Comparison of ENCODE assay signal across 17 cellular contexts in genomic region chr3:183743231-183743630, GRCh38. TPM values are rescaled to one million over a fixed set of nuclear protein-coding genes. Genes with fewer than 3 reads are reported as not detected.
A peak's percentile ranks its signal among the peaks of the same experiment; 100 is the strongest.
DNase-seq lines count a peak whose midpoint lies in the region; ATAC-seq and TF ChIP-seq lines count a peak whose summit lies in the region.
"Had no signal": no experiment of that assay in that cellular context is flagged by ENCODE, and none has a peak within 500 bp of the region (broad histone marks: within the 10 kb centered on the region; RNA-seq: fewer than 3 reads in every experiment).

No MANE protein-coding gene starts in this region.

- H3K4me3 Mint-ChIP-seq in activated naive CD4-positive, alpha-beta T cell treated with anti-CD3 and anti-CD28 coated beads, Interleukin-2, amount 10 ng/mL, durations not matched to agents 7 days and 5 days, result no peak overlapping the region
- no peak overlapping the region for H3K4me3 Mint-ChIP-seq in activated naive CD4-positive, alpha-beta T cell treated with anti-CD3 and anti-CD28 coated beads for 36 hours
- H3K4me3 Mint-ChIP-seq in endodermal cell, result no peak overlapping the region
- no peak overlapping the region for H3K4me3 Mint-ChIP-seq in stimulated activated naive B cell treated with anti-CD40 and anti-IgM and Interleukin-4, amounts not matched to agents 10 μg/mL and 1 μg/mL and 100 μg/mL, for 72 hours
- H3K4me3 Mint-ChIP-seq: B cell; CD4-positive, alpha-beta T cell; CD8-positive, alpha-beta T cell had no signal

- H3K27ac Mint-ChIP-seq in activated naive CD4-positive, alpha-beta T cell treated with anti-CD3 and anti-CD28 coated beads, Interleukin-2, amount 10 ng/mL, durations not matched to agents 7 days and 5 days, result peak overlapping the region; percentile 42
- no peak overlapping the region for H3K27ac Mint-ChIP-seq in activated naive CD4-positive, alpha-beta T cell treated with anti-CD3 and anti-CD28 coated beads for 36 hours
- peak overlapping the region; percentile 26 for H3K27ac Mint-ChIP-seq in endodermal cell
- no peak overlapping the region for H3K27ac Mint-ChIP-seq in stimulated activated naive B cell treated with anti-CD40 and anti-IgM and Interleukin-4, amounts not matched to agents 10 μg/mL and 1 μg/mL and 100 μg/mL, for 72 hours
- H3K27ac Mint-ChIP-seq: B cell; CD4-positive, alpha-beta T cell had no signal

- H3K27me3 ChIP-seq in endodermal cell (ENCODE audit: control insufficient read depth, insufficient read depth, low read length, poor library complexity, severe bottlenecking), result no peaks in the 10 kb centered on the region
- H3K27me3 ChIP-seq: BLaER1 treated with 17β-estradiol and CSF1 and Interleukin-3, amounts not matched to agents 10 nM and 100 nM had no signal

- H3K9me3 Mint-ChIP-seq in activated naive CD4-positive, alpha-beta T cell treated with anti-CD3 and anti-CD28 coated beads, Interleukin-2, amount 10 ng/mL, durations not matched to agents 7 days and 5 days, result no peaks in the 10 kb centered on the region
- H3K9me3 Mint-ChIP-seq in activated naive CD4-positive, alpha-beta T cell treated with anti-CD3 and anti-CD28 coated beads for 36 hours, result no peaks in the 10 kb centered on the region
- peaks cover 7% of the 10 kb centered on the region for H3K9me3 Mint-ChIP-seq in endodermal cell
- no peaks in the 10 kb centered on the region for H3K9me3 Mint-ChIP-seq in stimulated activated naive B cell treated with anti-CD40 and anti-IgM and Interleukin-4, amounts not matched to agents 10 μg/mL and 1 μg/mL and 100 μg/mL, for 72 hours
- H3K9me3 Mint-ChIP-seq: CD4-positive, alpha-beta T cell; CD8-positive, alpha-beta T cell had no signal

- peaks cover 38% of the 10 kb centered on the region for H3K36me3 Mint-ChIP-seq in activated naive CD4-positive, alpha-beta T cell treated with anti-CD3 and anti-CD28 coated beads, Interleukin-2, amount 10 ng/mL, durations not matched to agents 7 days and 5 days
- H3K36me3 Mint-ChIP-seq in activated naive CD4-positive, alpha-beta T cell treated with anti-CD3 and anti-CD28 coated beads for 36 hours (ENCODE audit: low read depth), result peaks cover 30% of the 10 kb centered on the region
- peaks cover 70% of the 10 kb centered on the region for H3K36me3 Mint-ChIP-seq in endodermal cell (ENCODE audit: low read depth)
- peaks cover 33 to 41% of the 10 kb centered on the region in 2 donors for H3K36me3 Mint-ChIP-seq in stimulated activated naive B cell treated with anti-CD40 and anti-IgM and Interleukin-4, amounts not matched to agents 10 μg/mL and 1 μg/mL and 100 μg/mL, for 72 hours

- H3K27me3 Mint-ChIP-seq in activated naive CD4-positive, alpha-beta T cell treated with anti-CD3 and anti-CD28 coated beads, Interleukin-2, amount 10 ng/mL, durations not matched to agents 7 days and 5 days, result no peaks in the 10 kb centered on the region
- H3K27me3 Mint-ChIP-seq in activated naive CD4-positive, alpha-beta T cell treated with anti-CD3 and anti-CD28 coated beads for 36 hours (ENCODE audit: low read depth), result no peaks in the 10 kb centered on the region
- no peaks in the 10 kb centered on the region for H3K27me3 Mint-ChIP-seq in endodermal cell (ENCODE audit: insufficient read depth)
- H3K27me3 Mint-ChIP-seq in stimulated activated naive B cell treated with anti-CD40 and anti-IgM and Interleukin-4, amounts not matched to agents 10 μg/mL and 1 μg/mL and 100 μg/mL, for 72 hours, result no peaks in the 10 kb centered on the region
- H3K27me3 Mint-ChIP-seq: B cell; CD4-positive, alpha-beta T cell had no signal

- H3K4me1 ChIP-seq in endodermal cell (ENCODE audit: control insufficient read depth, insufficient read depth, low read length), result no peaks in the 10 kb centered on the region
- H3K4me1 ChIP-seq: BLaER1 treated with 17β-estradiol and CSF1 and Interleukin-3, amounts not matched to agents 10 nM and 100 nM had no signal

- 81 to 92% methylated on average over 4 to 6 of the region's 7 CpGs for WGBS in endodermal cell (ENCODE audit: insufficient coverage in 1 of 2, insufficient read length in 1 of 2), 2 experiments

- TF ChIP-seq CTCF in endodermal cell (conservative IDR thresholded peaks at IDR 0.05), result no peak

- intact Hi-C loops in activated naive CD4-positive, alpha-beta T cell treated with anti-CD3 and anti-CD28 coated beads for 36 hours (cut with micrococcal nuclease), result no loop called here
- intact Hi-C loops in sciatic nerve (cut with DNase I), result no loop called here

- no peak for DNase-seq in activated naive CD4-positive, alpha-beta T cell treated with anti-CD3 and anti-CD28 coated beads, Interleukin-2, amount 10 ng/mL, durations not matched to agents 7 days and 5 days
- no peak for DNase-seq in activated naive CD4-positive, alpha-beta T cell treated with anti-CD3 and anti-CD28 coated beads for 36 hours
- no peak for DNase-seq in endodermal cell
- DNase-seq in sciatic nerve (ENCODE audit: low spot score), result no peak
- no peak for DNase-seq in stimulated activated naive B cell treated with anti-CD40 and anti-IgM and Interleukin-4, amounts not matched to agents 10 μg/mL and 1 μg/mL and 100 μg/mL, for 72 hours
- DNase-seq: AML-193; Caco-2; Calu3; CD4-positive, alpha-beta T cell; CD8-positive, alpha-beta T cell; DMS79 treated with DMSO at 0.1 percent for 48 hours; GF-D8 had no signal

- H3K4me1 Mint-ChIP-seq in activated naive CD4-positive, alpha-beta T cell treated with anti-CD3 and anti-CD28 coated beads, Interleukin-2, amount 10 ng/mL, durations not matched to agents 7 days and 5 days, result no peaks in the 10 kb centered on the region
- H3K4me1 Mint-ChIP-seq in activated naive CD4-positive, alpha-beta T cell treated with anti-CD3 and anti-CD28 coated beads for 36 hours (ENCODE audit: low read depth), result no peaks in the 10 kb centered on the region
- H3K4me1 Mint-ChIP-seq in endodermal cell, result peaks cover 7% of the 10 kb centered on the region
- H3K4me1 Mint-ChIP-seq in stimulated activated naive B cell treated with anti-CD40 and anti-IgM and Interleukin-4, amounts not matched to agents 10 μg/mL and 1 μg/mL and 100 μg/mL, for 72 hours, result peaks cover 2 to 8% of the 10 kb centered on the region in 2 donors
- H3K4me1 Mint-ChIP-seq: B cell had no signal

- H3K9me3 ChIP-seq in endodermal cell (ENCODE audit: control insufficient read depth, low read length), result peaks cover 13% of the 10 kb centered on the region
- H3K9me3 ChIP-seq: A549, Caco-2 had no signal

- no peak overlapping the region for H3K9ac ChIP-seq in endodermal cell (ENCODE audit: extremely low read depth, low read length, poor library complexity, severe bottlenecking)
- H3K9ac ChIP-seq: BLaER1 treated with 17β-estradiol and CSF1 and Interleukin-3, amounts not matched to agents 10 nM and 100 nM had no signal

- CTCF ChIA-PET in activated naive CD4-positive, alpha-beta T cell treated with anti-CD3 and anti-CD28 coated beads, Interleukin-2, amount 10 ng/mL, durations not matched to agents 7 days and 5 days (lab: Charles Lee), result interaction anchor here (0.9 kb wide), 1 partner anchor 9 kb away, joined by 3 read pairs; no protein-coding TSS in a partner anchor
- CTCF ChIA-PET in activated naive CD4-positive, alpha-beta T cell treated with anti-CD3 and anti-CD28 coated beads for 36 hours (lab: Charles Lee), result no interaction called here

- H3K36me3 ChIP-seq in endodermal cell (ENCODE audit: control insufficient read depth, insufficient read depth, low read length), result peaks cover 63% of the 10 kb centered on the region

- ATAC-seq in sciatic nerve, result no peak
- ATAC-seq in stimulated activated naive B cell treated with anti-CD40 and anti-IgM and Interleukin-4, amounts not matched to agents 10 μg/mL and 1 μg/mL and 100 μg/mL, for 72 hours (replicated peaks), result no peak
- ATAC-seq: A549; CD8-positive, alpha-beta T cell had no signal

- H3K4me3 ChIP-seq in endodermal cell (ENCODE audit: low read length), result no peak overlapping the region
- H3K4me3 ChIP-seq: A549; BLaER1 treated with 17β-estradiol and CSF1 and Interleukin-3, amounts not matched to agents 10 nM and 100 nM had no signal

- no peak overlapping the region for H3K27ac ChIP-seq in endodermal cell (ENCODE audit: low read depth, low read length)
- H3K27ac ChIP-seq: 22Rv1; A549; BLaER1 treated with 17β-estradiol and CSF1 and Interleukin-3, amounts not matched to agents 10 nM and 100 nM; C4-2B had no signal

RNA-seq across cellular contexts. Expression of gene YEATS2, which starts 45.6 kb away (rescaled TPM):
- total RNA-seq in activated naive CD4-positive, alpha-beta T cell treated with anti-CD3 and anti-CD28 coated beads for 36 hours, result 10 to 100 TPM; 38.1 to 39.0 TPM
- total RNA-seq in endodermal cell, result 10 to 100 TPM; 53.4 to 55.8 TPM
- polyA plus RNA-seq in endodermal cell (2013, experiment 1 of 2), result 53.3 TPM
- 52.1 TPM for polyA plus RNA-seq in endodermal cell (2013, experiment 2 of 2)
- total RNA-seq in sciatic nerve, result 41.7 TPM

Comparison
In these comparisons a context has a peak if more than half of its experiments do, and no peak if none do; other contexts are left out.
1. H3K27ac Mint-ChIP-seq: peak in activated naive CD4-positive, alpha-beta T cell treated with anti-CD3 and anti-CD28 coated beads, Interleukin-2, amount 10 ng/mL, durations not matched to agents 7 days and 5 days (single experiment) and endodermal cell (single experiment); none in activated naive CD4-positive, alpha-beta T cell treated with anti-CD3 and anti-CD28 coated beads for 36 hours (single experiment) and stimulated activated naive B cell treated with anti-CD40 and anti-IgM and Interleukin-4, amounts not matched to agents 10 μg/mL and 1 μg/mL and 100 μg/mL, for 72 hours (single experiment).